ENCODE assay signal across 8 cellular contexts in the genomic region with DNA sequence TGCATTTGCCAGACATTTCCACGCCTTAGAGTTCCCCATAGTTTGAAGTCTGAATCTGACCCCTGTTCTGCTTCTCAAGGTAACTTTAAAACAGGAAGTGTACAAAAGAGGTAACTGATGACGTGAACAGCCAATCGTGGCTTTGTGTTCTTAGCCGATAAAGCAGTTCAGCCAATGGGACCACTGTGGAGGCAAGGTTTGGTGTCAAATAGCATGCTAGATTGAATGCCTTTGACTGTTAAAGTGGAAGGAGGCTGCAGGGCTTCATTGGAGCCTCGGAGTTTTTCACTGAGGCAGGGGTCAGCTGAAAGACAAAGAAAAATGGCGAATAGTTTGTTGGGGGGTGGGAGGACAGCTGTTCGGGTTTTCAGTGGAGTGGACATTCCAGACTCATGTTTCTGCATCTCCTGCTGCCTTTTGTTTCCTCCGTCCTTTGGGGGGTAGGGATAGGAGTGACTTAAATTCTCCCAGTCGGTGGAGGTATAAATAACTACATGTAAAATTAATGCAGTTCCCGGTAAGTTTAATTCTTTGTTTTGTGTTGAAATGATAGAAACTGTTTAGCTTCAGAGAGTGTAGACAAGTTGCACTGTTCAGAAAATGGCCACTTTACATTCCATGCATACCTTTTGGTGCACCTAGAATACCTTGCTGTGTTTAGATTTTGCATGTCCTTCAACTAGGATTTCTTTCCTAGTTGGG. TPM values are rescaled to one million over a fixed set of nuclear protein-coding genes. Genes with fewer than 3 reads are reported as not detected.
DNase-seq lines count a peak whose midpoint lies in the region; ATAC-seq and TF ChIP-seq lines count a peak whose summit lies in the region.

No MANE protein-coding gene starts in this region.

- peak overlapping the region; percentile 86 for H3K4me3 Mint-ChIP-seq in activated CD4-positive, alpha-beta memory T cell treated with anti-CD3 and anti-CD28 coated beads, Interleukin-2, amount 10 ng/mL, durations not matched to agents 7 days and 5 days

- H3K36me3 Mint-ChIP-seq in activated CD4-positive, alpha-beta memory T cell treated with anti-CD3 and anti-CD28 coated beads, Interleukin-2, amount 10 ng/mL, durations not matched to agents 7 days and 5 days (ENCODE audit: low read depth): peaks cover 33% of the 10 kb centered on the region

- POLR2A ChIA-PET in activated CD4-positive, alpha-beta memory T cell treated with anti-CD3 and anti-CD28 coated beads, Interleukin-2, amount 10 ng/mL, durations not matched to agents 7 days and 5 days (lab: Charles Lee): interaction anchor here (1.0 to 8.8 kb wide), 5 partner anchors 8 to 327 kb away, joined by 3 to 134 read pairs (median 3); a partner anchor contains a TSS

- H3K36me3 ChIP-seq in ectodermal cell (ENCODE audit: control insufficient read depth, insufficient read depth, low read length): peaks cover 2% of the 10 kb centered on the region

- TF ChIP-seq POLR2A in lower leg skin (IDR thresholded peaks at IDR 0.05): no peak

- no peaks in the 10 kb centered on the region for H3K4me1 ChIP-seq in ectodermal cell (ENCODE audit: control insufficient read depth, insufficient read depth, low read length)

- no peaks in the 10 kb centered on the region for H3K27me3 Mint-ChIP-seq in activated CD4-positive, alpha-beta memory T cell treated with anti-CD3 and anti-CD28 coated beads, Interleukin-2, amount 10 ng/mL, durations not matched to agents 7 days and 5 days

- H3K27ac ChIP-seq in ectodermal cell (ENCODE audit: insufficient read depth, low read depth, low read length, poor library complexity, severe bottlenecking): peak overlapping the region; percentile 87

- H3K4me3 ChIP-seq in ectodermal cell (ENCODE audit: insufficient read depth, low read depth, low read length) (peak overlapping the region; percentile 71), lower leg skin (ENCODE audit: low read depth, poor library complexity, severe bottlenecking) (peak overlapping the region; percentile 16)

- H3K27me3 ChIP-seq in ectodermal cell (ENCODE audit: control insufficient read depth, insufficient read depth, low read length, poor library complexity, severe bottlenecking): no peaks in the 10 kb centered on the region

- CTCF ChIA-PET in activated CD4-positive, alpha-beta memory T cell treated with anti-CD3 and anti-CD28 coated beads, Interleukin-2, amount 10 ng/mL, durations not matched to agents 7 days and 5 days (lab: Charles Lee): interaction anchor here (3.6 kb wide), 1 partner anchor 18 kb away, joined by 11 read pairs; a partner anchor contains a TSS

- TF ChIP-seq CTCF in lower leg skin (IDR thresholded peaks at IDR 0.05): no peak

- no peaks in the 10 kb centered on the region for H3K9me3 ChIP-seq in ectodermal cell (ENCODE audit: control insufficient read depth, low read length)

- WGBS in ectodermal cell, 2 experiments: 0 to 1% methylated on average over 10 of the region's 10 CpGs
- WGBS in lower leg skin, 2 donors: 2 to 4% methylated on average over 10 of the region's 10 CpGs

- peaks cover 65% of the 10 kb centered on the region for H3K4me1 Mint-ChIP-seq in activated CD4-positive, alpha-beta memory T cell treated with anti-CD3 and anti-CD28 coated beads, Interleukin-2, amount 10 ng/mL, durations not matched to agents 7 days and 5 days

- H3K9me3 Mint-ChIP-seq in activated CD4-positive, alpha-beta memory T cell treated with anti-CD3 and anti-CD28 coated beads, Interleukin-2, amount 10 ng/mL, durations not matched to agents 7 days and 5 days: no peaks in the 10 kb centered on the region

- peak overlapping the region; percentile 89 for H3K27ac Mint-ChIP-seq in activated CD4-positive, alpha-beta memory T cell treated with anti-CD3 and anti-CD28 coated beads, Interleukin-2, amount 10 ng/mL, durations not matched to agents 7 days and 5 days

- peak; percentile 91 for ATAC-seq in HG03442 (IDR thresholded peaks at IDR 0.05; ENCODE audit: unreplicated experiment)

- DNase-seq in AML-193 (lab: John Stamatoyannopoulos, UW) (peak; percentile 87 to 90), GM19240 (ENCODE audit: insufficient read length, low spot score) (peak; percentile 45), NCI-H748 treated with DMSO at 0.1 percent for 48 hours (lab: John Stamatoyannopoulos, UW) (peak; percentile 100), lower leg skin (ENCODE audit: low spot score in 2 of 2) (peak; percentile 91 to 92)
- DNase-seq in activated CD4-positive, alpha-beta memory T cell treated with anti-CD3 and anti-CD28 coated beads, Interleukin-2, amount 10 ng/mL, durations not matched to agents 7 days and 5 days: peak; percentile 79
- DNase-seq in stimulated activated CD4-positive, alpha-beta T cell treated with anti-CD3 and anti-CD28 coated beads, Interleukin-4, amount 100 ng/mL, for 48 hours (ENCODE audit: low read depth in 2 of 2): peak; percentile 42 to 53

- intact Hi-C loops in lower leg skin (cut with DNase I; ENCODE audit: low total_unique reads): no loop called here

RNA-seq across cellular contexts. Expression of a gene that starts 17.7 kb away (rescaled TPM):
- 10 to 100 TPM; 78.7 to 84.1 TPM for total RNA-seq in activated CD4-positive, alpha-beta memory T cell treated with anti-CD3 and anti-CD28 coated beads, Interleukin-2, amount 10 ng/mL, durations not matched to agents 7 days and 5 days
- polyA plus RNA-seq in ectodermal cell (2013, experiment 1 of 4): 61.5 TPM
- 64.0 TPM for polyA plus RNA-seq in ectodermal cell (2013, experiment 2 of 4)
- polyA plus RNA-seq in ectodermal cell (2013, experiment 3 of 4): 45.2 TPM
- polyA plus RNA-seq in ectodermal cell (2013, experiment 4 of 4): 51.2 TPM
- 10 to 100 TPM; 53.3 to 94.4 (median 68.0) TPM for total RNA-seq in lower leg skin

RNA-seq across cellular contexts. Expression of a gene that starts 43.8 kb away (rescaled TPM):
- 1 to 10 TPM; 5.6 to 6.1 TPM for total RNA-seq in activated CD4-positive, alpha-beta memory T cell treated with anti-CD3 and anti-CD28 coated beads, Interleukin-2, amount 10 ng/mL, durations not matched to agents 7 days and 5 days
- 22.1 TPM for polyA plus RNA-seq in ectodermal cell (2013, experiment 1 of 4)
- polyA plus RNA-seq in ectodermal cell (2013, experiment 2 of 4): 24.6 TPM
- 19.2 TPM for polyA plus RNA-seq in ectodermal cell (2013, experiment 3 of 4)
- polyA plus RNA-seq in ectodermal cell (2013, experiment 4 of 4): 22.5 TPM
- total RNA-seq in lower leg skin: 1 to 10 TPM; 2.7 to 4.0 (median 3.0) TPM

Comparison
In these comparisons a context has a peak if more than half of its experiments do, and no peak if none do; other contexts are left out.
1. Peak in every context shown above with its lines: DNase-seq, ATAC-seq, H3K4me3 ChIP-seq and H3K27ac ChIP-seq.
2. DNase-seq: peak in every context shown above with its lines; median percentile 100 in NCI-H748 treated with DMSO at 0.1 percent for 48 hours; 92 in lower leg skin; 88 in AML-193; 79 in activated CD4-positive, alpha-beta memory T cell treated with anti-CD3 and anti-CD28 coated beads, Interleukin-2, amount 10 ng/mL, durations not matched to agents 7 days and 5 days; 48 in stimulated activated CD4-positive, alpha-beta T cell treated with anti-CD3 and anti-CD28 coated beads, Interleukin-4, amount 100 ng/mL, for 48 hours; 45 in GM19240.